Comparison of ENCODE assay signal across 16 cellular contexts in the genomic region with DNA sequence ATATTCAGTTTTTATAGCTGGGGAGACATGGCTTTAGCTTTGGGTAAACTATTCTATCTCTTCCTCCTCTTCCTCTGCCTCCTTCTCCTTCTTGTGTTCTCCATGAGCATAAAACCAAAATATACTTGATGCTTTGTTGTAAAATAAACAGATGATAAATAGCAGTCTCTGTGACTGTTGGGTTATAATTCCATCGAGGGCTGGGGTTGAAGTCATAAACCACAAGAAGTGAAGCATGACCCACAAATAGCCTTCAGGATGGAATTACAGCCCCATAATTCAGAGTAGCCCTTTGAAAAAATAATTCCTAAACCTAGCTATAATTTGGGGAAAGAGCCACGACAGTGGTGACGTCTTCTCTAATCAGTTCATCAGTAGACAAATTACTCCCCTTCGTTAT.
DNase-seq lines count a peak whose midpoint lies in the region; ATAC-seq, FAIRE-seq and TF ChIP-seq lines count a peak whose summit lies in the region.
"Had no signal": no experiment of that assay in that cellular context is flagged by ENCODE, and none has a peak within 500 bp of the region (broad histone marks: within the 10 kb centered on the region; RNA-seq: fewer than 3 reads in every experiment).

No MANE protein-coding gene starts in this region.

- ATAC-seq in HG03354 (IDR thresholded peaks at IDR 0.05; ENCODE audit: poor library complexity, severe bottlenecking, unreplicated experiment): no peak
- no peak for ATAC-seq in HG03342 (IDR thresholded peaks at IDR 0.05; ENCODE audit: unreplicated experiment)
- ATAC-seq: activated CD8-positive, alpha-beta T cell treated with anti-CD3 and anti-CD28 coated beads for 36 hours; activated T-helper 17 cell treated with anti-CD3 and anti-CD28 coated beads, Interleukin-2, amount 50 U/mL, for 72 hours had no signal

- no peaks in the 10 kb centered on the region for H3K36me3 Mint-ChIP-seq in T-helper 2 cell treated with Interferon-gamma antibody and Interleukin-4, amounts not matched to agents 5 μg/mL and 100 μg/mL, for 36 hours (ENCODE audit: low read depth)

- H3K27ac Mint-ChIP-seq in T-helper 2 cell treated with Interferon-gamma antibody and Interleukin-4, amounts not matched to agents 5 μg/mL and 100 μg/mL, for 36 hours: no peak overlapping the region
- H3K27ac Mint-ChIP-seq: activated CD8-positive, alpha-beta T cell treated with anti-CD3 and anti-CD28 coated beads for 36 hours; activated T-helper 17 cell treated with anti-CD3 and anti-CD28 coated beads, Interleukin-2, amount 50 U/mL, for 72 hours; dendritic cell treated with granulocyte-macrophage colony-stimulating factor and Interleukin-4, amounts not matched to agents 40 ng/mL and 50 ng/mL, for 4 days had no signal

- peaks cover 11% of the 10 kb centered on the region for H3K4me1 Mint-ChIP-seq in T-helper 2 cell treated with Interferon-gamma antibody and Interleukin-4, amounts not matched to agents 5 μg/mL and 100 μg/mL, for 36 hours (ENCODE audit: low read depth)
- H3K4me1 Mint-ChIP-seq: activated T-helper 17 cell treated with anti-CD3 and anti-CD28 coated beads, Interleukin-2, amount 50 U/mL, for 72 hours had no signal

- no peak overlapping the region for H3K4me3 Mint-ChIP-seq in T-helper 2 cell treated with Interferon-gamma antibody and Interleukin-4, amounts not matched to agents 5 μg/mL and 100 μg/mL, for 36 hours
- H3K4me3 Mint-ChIP-seq: activated CD8-positive, alpha-beta T cell treated with anti-CD3 and anti-CD28 coated beads for 36 hours; activated T-helper 17 cell treated with anti-CD3 and anti-CD28 coated beads, Interleukin-2, amount 50 U/mL, for 72 hours; dendritic cell treated with granulocyte-macrophage colony-stimulating factor and Interleukin-4, amounts not matched to agents 40 ng/mL and 50 ng/mL, for 4 days; nephron progenitor cell had no signal

- FAIRE-seq in D721Med (lab: Jason Lieb, UNC): no peak

- TF ChIP-seq CTCF in AG09319 (IDR thresholded peaks at IDR 0.05; ENCODE audit: low read depth, low read length) (no peak), D721Med (IDR thresholded peaks at IDR 0.05; ENCODE audit: insufficient read depth, missing control alignments) (no peak)

- H3K27me3 Mint-ChIP-seq in T-helper 2 cell treated with Interferon-gamma antibody and Interleukin-4, amounts not matched to agents 5 μg/mL and 100 μg/mL, for 36 hours (ENCODE audit: low read depth): no peaks in the 10 kb centered on the region
- H3K27me3 Mint-ChIP-seq: activated CD8-positive, alpha-beta T cell treated with anti-CD3 and anti-CD28 coated beads for 36 hours; dendritic cell treated with granulocyte-macrophage colony-stimulating factor and Interleukin-4, amounts not matched to agents 40 ng/mL and 50 ng/mL, for 4 days had no signal

- H3K9me3 Mint-ChIP-seq in T-helper 2 cell treated with Interferon-gamma antibody and Interleukin-4, amounts not matched to agents 5 μg/mL and 100 μg/mL, for 36 hours: peaks cover 20% of the 10 kb centered on the region

- DNase-seq in AG09319 (ENCODE audit: extremely low read depth, low read depth) (peak; percentile 61), H4 (ENCODE audit: low spot score) (peak; percentile 41), dedifferentiated amniotic fluid mesenchymal stem cell (ENCODE audit: extremely low spot score) (peak; percentile 77), myocyte (ENCODE audit: low read depth) (peak; percentile 71), D721Med (ENCODE audit: insufficient read length, low spot score) (no peak)
- DNase-seq in T-helper 2 cell treated with Interferon-gamma antibody and Interleukin-4, amounts not matched to agents 5 μg/mL and 100 μg/mL, for 36 hours (ENCODE audit: low spot score): no peak
- DNase-seq: activated CD8-positive, alpha-beta T cell treated with anti-CD3 and anti-CD28 coated beads for 36 hours; DMS153; KG1; nephron progenitor cell; stimulated activated CD4-positive, alpha-beta T cell treated with anti-CD3 and anti-CD28 coated beads, Interleukin-4, amount 100 ng/mL, for 24 hours; thyroid gland had no signal

Comparison
In these comparisons a context has a peak if more than half of its experiments do, and no peak if none do; other contexts are left out.
1. DNase-seq: peak in AG09319 (single experiment), H4 (single experiment), dedifferentiated amniotic fluid mesenchymal stem cell (single experiment) and myocyte (single experiment); none in T-helper 2 cell treated with Interferon-gamma antibody and Interleukin-4, amounts not matched to agents 5 μg/mL and 100 μg/mL, for 36 hours (single experiment) and D721Med (single experiment).